8 cellular contexts compared by ENCODE assay signal in genomic region chr15:32029409-32029861, GRCh38. TPM values are rescaled to one million over a fixed set of nuclear protein-coding genes. Genes with fewer than 3 reads are reported as not detected.
DNase-seq lines count a peak whose midpoint lies in the region; ATAC-seq and TF ChIP-seq lines count a peak whose summit lies in the region.

No MANE protein-coding gene starts in this region.

- no peaks in the 10 kb centered on the region for H3K4me1 ChIP-seq in skeletal muscle satellite cell (ENCODE audit: control insufficient read depth, insufficient read depth, low read length)
- no peaks in the 10 kb centered on the region for H3K4me1 ChIP-seq in PC-9 (replicated peaks; ENCODE audit: insufficient read depth)

- H3K36me3 ChIP-seq in skeletal muscle satellite cell (ENCODE audit: insufficient read depth, low read length), result no peaks in the 10 kb centered on the region
- no peaks in the 10 kb centered on the region for H3K36me3 ChIP-seq in PC-9 (ENCODE audit: low read depth)

- ATAC-seq in activated T-cell treated with anti-CD3 and anti-CD28 coated beads, Interleukin-2, amount 50 U/mL, for 4 hours, result no peak
- ATAC-seq in T-cell (replicated peaks in 1 of 4), result no peak

- no peaks in the 10 kb centered on the region for H3K79me2 ChIP-seq in PC-9 (ENCODE audit: low read depth)

- BruUV-seq in PC-9 (replicated peaks; lab: Mats Ljungman, UMichigan), result no TSS peak

- peak overlapping the region; percentile 53 for H3K4me3 ChIP-seq in iPS-11a (ENCODE audit: low read depth, low read length)
- no peak overlapping the region for H3K4me3 ChIP-seq in skeletal muscle satellite cell (ENCODE audit: low read length)
- no peak overlapping the region for H3K4me3 ChIP-seq in PC-9

- H3K4me1 Mint-ChIP-seq in activated T-cell treated with anti-CD3 and anti-CD28 coated beads, Interleukin-2, amount 50 U/mL, for 4 hours (ENCODE audit: low read depth), result peaks cover 9% of the 10 kb centered on the region
- peaks cover 7 to 15% (median 14%) of the 10 kb centered on the region in 3 donors for H3K4me1 Mint-ChIP-seq in T-cell
- H3K4me1 Mint-ChIP-seq in activated CD4-positive, alpha-beta T cell treated with anti-CD3 and anti-CD28 coated beads, Interleukin-2, amount 10 ng/mL, durations not matched to agents 24 days and 14 days, result peaks cover 2% of the 10 kb centered on the region

- H3K27me3 ChIP-seq in skeletal muscle satellite cell (ENCODE audit: control insufficient read depth, insufficient read depth, low read length) (peaks cover 32% of the 10 kb centered on the region), PC-9 (ENCODE audit: insufficient read depth, low read depth) (no peaks in the 10 kb centered on the region)

- TF ChIP-seq CTCF in PC-9 (conservative IDR thresholded peaks at IDR 0.05), result no peak

- no peak overlapping the region for H3K9ac ChIP-seq in skeletal muscle satellite cell (ENCODE audit: low read depth, low read length)

- no peaks in the 10 kb centered on the region for H3K9me2 ChIP-seq in PC-9 (ENCODE audit: insufficient read depth)

- peak overlapping the region; percentile 86 for H3K4me2 ChIP-seq in skeletal muscle satellite cell (ENCODE audit: low read length)
- no peak overlapping the region for H3K4me2 ChIP-seq in PC-9

- no peaks in the 10 kb centered on the region for H3F3A ChIP-seq in PC-9 (ENCODE audit: insufficient read depth, low read depth)

- H3K36me3 Mint-ChIP-seq in activated T-cell treated with anti-CD3 and anti-CD28 coated beads, Interleukin-2, amount 50 U/mL, for 4 hours (ENCODE audit: insufficient read depth), result no peaks in the 10 kb centered on the region
- no peaks in the 10 kb centered on the region for H3K36me3 Mint-ChIP-seq in T-cell
- H3K36me3 Mint-ChIP-seq in activated CD4-positive, alpha-beta T cell treated with anti-CD3 and anti-CD28 coated beads, Interleukin-2, amount 10 ng/mL, durations not matched to agents 24 days and 14 days (ENCODE audit: low read depth), result no peaks in the 10 kb centered on the region

- CTCF ChIA-PET in T-cell (lab: Charles Lee) (no interaction called here), PC-9 (lab: Charles Lee) (no interaction called here)

- no peak for DNase-seq in activated T-cell treated with anti-CD3 and anti-CD28 coated beads, Interleukin-2, amount 50 U/mL, for 4 hours
- DNase-seq in activated T-cell treated with anti-CD3 and anti-CD28 coated beads, Interleukin-2, amount 50 U/mL, for 1 hour, result no peak
- DNase-seq in T-cell (no peak), PC-9 (no peak)
- DNase-seq in activated CD4-positive, alpha-beta T cell treated with anti-CD3 and anti-CD28 coated beads, Interleukin-2, amount 10 ng/mL, durations not matched to agents 24 days and 14 days, result no peak
- no peak for DNase-seq in central memory CD4-positive, alpha-beta T cell

- H3K27ac Mint-ChIP-seq in T-cell, result no peak overlapping the region
- no peak overlapping the region for H3K27ac Mint-ChIP-seq in activated CD4-positive, alpha-beta T cell treated with anti-CD3 and anti-CD28 coated beads, Interleukin-2, amount 10 ng/mL, durations not matched to agents 24 days and 14 days

- H3K27me3 Mint-ChIP-seq in activated T-cell treated with anti-CD3 and anti-CD28 coated beads, Interleukin-2, amount 50 U/mL, for 4 hours (ENCODE audit: low read depth), result peaks cover 48% of the 10 kb centered on the region
- H3K27me3 Mint-ChIP-seq in T-cell, result peaks cover 57 to 61% of the 10 kb centered on the region in 2 donors
- H3K27me3 Mint-ChIP-seq in activated CD4-positive, alpha-beta T cell treated with anti-CD3 and anti-CD28 coated beads, Interleukin-2, amount 10 ng/mL, durations not matched to agents 24 days and 14 days, result peaks cover 63% of the 10 kb centered on the region

- no peaks in the 10 kb centered on the region for H3K9me3 Mint-ChIP-seq in activated T-cell treated with anti-CD3 and anti-CD28 coated beads, Interleukin-2, amount 50 U/mL, for 4 hours
- no peaks in the 10 kb centered on the region for H3K9me3 Mint-ChIP-seq in T-cell
- H3K9me3 Mint-ChIP-seq in activated CD4-positive, alpha-beta T cell treated with anti-CD3 and anti-CD28 coated beads, Interleukin-2, amount 10 ng/mL, durations not matched to agents 24 days and 14 days, result no peaks in the 10 kb centered on the region

- H4K20me1 ChIP-seq in PC-9 (ENCODE audit: insufficient read depth), result no peaks in the 10 kb centered on the region

- no peak overlapping the region for H3K27ac ChIP-seq in PC-9

- peak overlapping the region; percentile 5 for H3K4me3 Mint-ChIP-seq in activated T-cell treated with anti-CD3 and anti-CD28 coated beads, Interleukin-2, amount 50 U/mL, for 4 hours
- peak overlapping the region; percentile 55 to 72 (median 58) for H3K4me3 Mint-ChIP-seq in T-cell
- H3K4me3 Mint-ChIP-seq in activated CD4-positive, alpha-beta T cell treated with anti-CD3 and anti-CD28 coated beads, Interleukin-2, amount 10 ng/mL, durations not matched to agents 24 days and 14 days, result no peak overlapping the region

- POLR2A ChIA-PET in T-cell (lab: Charles Lee) (no interaction called here), PC-9 (lab: Charles Lee; ENCODE audit: unreplicated experiment) (no interaction called here)

- H3K9me3 ChIP-seq in skeletal muscle satellite cell (replicated peaks; ENCODE audit: low read length), result no peaks in the 10 kb centered on the region
- H3K9me3 ChIP-seq in PC-9 (ENCODE audit: insufficient read depth, low read depth), result no peaks in the 10 kb centered on the region

- H2AFZ ChIP-seq in PC-9, result no peak overlapping the region

- intact Hi-C loops in activated CD4-positive, alpha-beta T cell treated with anti-CD3 and anti-CD28 coated beads, Interleukin-2, amount 10 ng/mL, durations not matched to agents 24 days and 14 days (cut with micrococcal nuclease), result no loop called here
- intact Hi-C loops in PC-9 (cut with micrococcal nuclease; ENCODE audit: unreplicated experiment), result no loop called here

RNA-seq across cellular contexts. Expression of gene CHRNA7, which starts 0.9 kb away (rescaled TPM):
- total RNA-seq in activated T-cell treated with anti-CD3 and anti-CD28 coated beads, Interleukin-2, amount 50 U/mL, for 4 hours, result under 1 TPM in 1 of 3 donors, not detected in 2; 0.21 TPM
- total RNA-seq in T-cell (under 1 TPM in 3 of 5 donors, not detected in 2; 0.16 to 0.79 (median 0.35) TPM), PC-9 (2021) (not detected in 2 replicates)
- total RNA-seq in skeletal muscle satellite cell (2012; rRNA removed), result under 0.01 and 0.22 TPM in 2 replicates
- total RNA-seq in activated CD4-positive, alpha-beta T cell treated with anti-CD3 and anti-CD28 coated beads, Interleukin-2, amount 10 ng/mL, durations not matched to agents 24 days and 14 days, result 0.12 TPM in 1 of 2 replicates, not detected in the other
